ENCODE assay signal across 8 cellular contexts in genomic region chr6:148441454-148441911, GRCh38.
DNase-seq lines count a peak whose midpoint lies in the region; ATAC-seq and TF ChIP-seq lines count a peak whose summit lies in the region.

No MANE protein-coding gene starts in this region.

- H3K4me3 Mint-ChIP-seq in T-helper 2 cell treated with Interferon-gamma antibody and Interleukin-4, amounts not matched to agents 5 μg/mL and 100 μg/mL, for 36 hours: no peak overlapping the region
- H3K4me3 Mint-ChIP-seq in type B pancreatic cell: no peak overlapping the region

- H3K4me3 ChIP-seq in right cardiac atrium (ENCODE audit: low read length): no peak overlapping the region

- ATAC-seq in HG02885 (IDR thresholded peaks at IDR 0.05; ENCODE audit: poor library complexity, unreplicated experiment): peak; percentile 68
- peak; percentile 66 to 93 for ATAC-seq in right cardiac atrium

- peaks cover 8% of the 10 kb centered on the region for H3K4me1 Mint-ChIP-seq in T-helper 2 cell treated with Interferon-gamma antibody and Interleukin-4, amounts not matched to agents 5 μg/mL and 100 μg/mL, for 36 hours (ENCODE audit: low read depth)
- peaks cover 38% of the 10 kb centered on the region for H3K4me1 Mint-ChIP-seq in type B pancreatic cell (ENCODE audit: unreplicated experiment)

- TF ChIP-seq CTCF in type B pancreatic cell (conservative IDR thresholded peaks at IDR 0.05): no peak

- WGBS in right cardiac atrium: 51% methylated on average over 4 of the region's 4 CpGs

- H3K27ac Mint-ChIP-seq in T-helper 2 cell treated with Interferon-gamma antibody and Interleukin-4, amounts not matched to agents 5 μg/mL and 100 μg/mL, for 36 hours: peak overlapping the region; percentile 43
- H3K27ac Mint-ChIP-seq in type B pancreatic cell: peak overlapping the region; percentile 68

- no peaks in the 10 kb centered on the region for H3K36me3 Mint-ChIP-seq in T-helper 2 cell treated with Interferon-gamma antibody and Interleukin-4, amounts not matched to agents 5 μg/mL and 100 μg/mL, for 36 hours (ENCODE audit: low read depth)
- peaks cover 5% of the 10 kb centered on the region for H3K36me3 Mint-ChIP-seq in type B pancreatic cell

- no peaks in the 10 kb centered on the region for H3K9me3 ChIP-seq in right cardiac atrium (ENCODE audit: control insufficient read depth, low read length)

- no peaks in the 10 kb centered on the region for H3K9me3 Mint-ChIP-seq in T-helper 2 cell treated with Interferon-gamma antibody and Interleukin-4, amounts not matched to agents 5 μg/mL and 100 μg/mL, for 36 hours
- no peaks in the 10 kb centered on the region for H3K9me3 Mint-ChIP-seq in type B pancreatic cell

- H3K27me3 Mint-ChIP-seq in T-helper 2 cell treated with Interferon-gamma antibody and Interleukin-4, amounts not matched to agents 5 μg/mL and 100 μg/mL, for 36 hours (ENCODE audit: low read depth): peaks cover 12% of the 10 kb centered on the region
- H3K27me3 Mint-ChIP-seq in type B pancreatic cell: no peaks in the 10 kb centered on the region

- no peaks in the 10 kb centered on the region for H3K27me3 ChIP-seq in right cardiac atrium (ENCODE audit: control insufficient read depth, insufficient read depth)

- intact Hi-C loops in right cardiac atrium (cut with DNase I): no loop called here

- peak overlapping the region; percentile 75 for H3K27ac ChIP-seq in right cardiac atrium (ENCODE audit: low read length)

- DNase-seq in AG08396 (ENCODE audit: low spot score) (peak; percentile 48), right cardiac atrium (no peak), type B pancreatic cell (ENCODE audit: extremely low spot score, unreplicated experiment) (no peak), activated gamma-delta T cell treated with Interleukin-2 at 50 U/mL for 16 hours (no peak), medulla oblongata (ENCODE audit: extremely low spot score) (no peak), GF-D8 (lab: John Stamatoyannopoulos, UW) (no peak)
- peak; percentile 16 for DNase-seq in T-helper 2 cell treated with Interferon-gamma antibody and Interleukin-4, amounts not matched to agents 5 μg/mL and 100 μg/mL, for 36 hours (ENCODE audit: low spot score)

- peaks cover 6% of the 10 kb centered on the region for H3K4me1 ChIP-seq in right cardiac atrium (ENCODE audit: control insufficient read depth, insufficient read depth, low read length)

Comparison
In these comparisons a context has a peak if more than half of its experiments do, and no peak if none do; other contexts are left out.
1. DNase-seq: peak in AG08396 (single experiment) and T-helper 2 cell treated with Interferon-gamma antibody and Interleukin-4, amounts not matched to agents 5 μg/mL and 100 μg/mL, for 36 hours (single experiment); none in right cardiac atrium (0 of 3), type B pancreatic cell (single experiment), activated gamma-delta T cell treated with Interleukin-2 at 50 U/mL for 16 hours (single experiment), medulla oblongata (single experiment) and GF-D8 (single experiment).